Comparison of ENCODE assay signal across 15 cellular contexts in the genomic region with DNA sequence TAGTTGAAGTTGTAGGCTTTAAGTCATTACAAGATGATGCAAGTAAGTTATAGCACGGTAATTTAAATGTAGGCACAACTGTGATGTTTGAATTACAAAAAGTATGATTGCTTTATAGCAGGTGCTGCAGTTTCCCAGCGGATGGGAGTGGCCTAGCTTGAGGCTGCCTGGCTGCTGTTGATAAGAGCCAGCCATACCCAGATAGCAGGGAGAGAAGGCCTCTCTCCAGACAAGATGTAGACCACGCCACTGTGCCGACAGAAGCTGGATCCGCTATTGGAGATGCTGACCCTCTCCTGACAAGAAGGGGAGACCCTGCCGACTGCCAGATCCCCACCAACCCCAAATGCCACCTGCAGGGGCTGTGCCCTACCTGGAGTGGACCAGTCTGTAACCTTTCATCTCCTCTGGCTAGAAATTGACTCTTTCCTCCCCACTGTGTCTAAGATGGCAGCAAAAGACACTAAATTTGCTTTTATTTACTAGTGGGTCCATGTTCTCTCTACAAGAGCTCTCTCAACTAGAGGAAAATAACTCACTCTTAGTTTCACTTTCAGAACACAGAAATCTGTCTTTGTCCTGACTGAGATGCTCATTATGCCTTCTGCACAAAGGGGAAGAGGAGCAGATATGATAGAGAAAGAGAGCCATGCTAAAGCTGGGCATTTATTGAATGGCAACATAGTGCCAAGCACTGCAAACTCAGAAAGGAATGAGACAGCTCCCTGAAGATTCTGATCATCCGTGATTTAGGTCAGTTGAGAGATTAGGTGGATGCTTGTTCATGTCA.
DNase-seq lines count a peak whose midpoint lies in the region; ATAC-seq lines count a peak whose summit lies in the region.
"Had no signal": no experiment of that assay in that cellular context is flagged by ENCODE, and none has a peak within 500 bp of the region (broad histone marks: within the 10 kb centered on the region; RNA-seq: fewer than 3 reads in every experiment).

No MANE protein-coding gene starts in this region.

- H3K27me3 ChIP-seq in H7 (ENCODE audit: control insufficient read depth, insufficient read depth, low read length), result no peaks in the 10 kb centered on the region
- H3K27me3 ChIP-seq: foreskin keratinocyte had no signal

- peak; percentile 54 to 63 for ATAC-seq in activated T-cell treated with anti-CD3 and anti-CD28 coated beads, Interleukin-2, amount 50 U/mL, for 4 hours
- ATAC-seq in activated naive CD8-positive, alpha-beta T cell treated with anti-CD3 and anti-CD28 coated beads, Interleukin-2, amount 50 U/mL, for 24 hours, result no peak
- peak; percentile 29 for ATAC-seq in stimulated activated memory B cell treated with anti-CD40 and anti-IgM and Interleukin-4, amounts not matched to agents 10 μg/mL and 1 μg/mL and 100 μg/mL, for 72 hours
- ATAC-seq: foreskin keratinocyte had no signal

- DNase-seq in activated T-cell treated with anti-CD3 and anti-CD28 coated beads, Interleukin-2, amount 50 U/mL, for 4 hours, result no peak
- DNase-seq in activated T-cell treated with anti-CD3 and anti-CD28 coated beads, Interleukin-2, amount 50 U/mL, for 1 hour, result no peak
- DNase-seq in NCI-H510A treated with DMSO at 0.1 percent for 48 hours (lab: John Stamatoyannopoulos, UW) (peak; percentile 38), H7 (no peak), COLO829 (ENCODE audit: low spot score) (no peak)
- no peak for DNase-seq in activated naive CD8-positive, alpha-beta T cell treated with anti-CD3 and anti-CD28 coated beads, Interleukin-2, amount 50 U/mL, for 24 hours
- no peak for DNase-seq in activated CD8-positive, alpha-beta memory T cell treated with anti-CD3 and anti-CD28 coated beads for 24 hours
- DNase-seq: foreskin keratinocyte, H9, IMR-90, NCI-H345, nephron progenitor cell, Right ventricle myocardium superior had no signal

- H3K4me1 Mint-ChIP-seq in activated T-cell treated with anti-CD3 and anti-CD28 coated beads, Interleukin-2, amount 50 U/mL, for 4 hours (ENCODE audit: low read depth), result peaks cover 13% of the 10 kb centered on the region
- peaks cover 10% of the 10 kb centered on the region for H3K4me1 Mint-ChIP-seq in activated naive CD8-positive, alpha-beta T cell treated with anti-CD3 and anti-CD28 coated beads, Interleukin-2, amount 50 U/mL, for 24 hours
- peaks cover 8% of the 10 kb centered on the region for H3K4me1 Mint-ChIP-seq in stimulated activated memory B cell treated with anti-CD40 and anti-IgM and Interleukin-4, amounts not matched to agents 10 μg/mL and 1 μg/mL and 100 μg/mL, for 72 hours
- H3K4me1 Mint-ChIP-seq: H9, nephron progenitor cell had no signal

- peak overlapping the region; percentile 16 for H3K27ac Mint-ChIP-seq in activated naive CD8-positive, alpha-beta T cell treated with anti-CD3 and anti-CD28 coated beads, Interleukin-2, amount 50 U/mL, for 24 hours
- no peak overlapping the region for H3K27ac Mint-ChIP-seq in stimulated activated memory B cell treated with anti-CD40 and anti-IgM and Interleukin-4, amounts not matched to agents 10 μg/mL and 1 μg/mL and 100 μg/mL, for 72 hours
- H3K27ac Mint-ChIP-seq: H9, nephron progenitor cell had no signal

- peaks cover under 1% of the 10 kb centered on the region for H3K27me3 Mint-ChIP-seq in activated T-cell treated with anti-CD3 and anti-CD28 coated beads, Interleukin-2, amount 50 U/mL, for 4 hours (ENCODE audit: low read depth)
- peaks cover under 1% of the 10 kb centered on the region for H3K27me3 Mint-ChIP-seq in activated naive CD8-positive, alpha-beta T cell treated with anti-CD3 and anti-CD28 coated beads, Interleukin-2, amount 50 U/mL, for 24 hours
- no peaks in the 10 kb centered on the region for H3K27me3 Mint-ChIP-seq in stimulated activated memory B cell treated with anti-CD40 and anti-IgM and Interleukin-4, amounts not matched to agents 10 μg/mL and 1 μg/mL and 100 μg/mL, for 72 hours

- H3K4me3 Mint-ChIP-seq in activated T-cell treated with anti-CD3 and anti-CD28 coated beads, Interleukin-2, amount 50 U/mL, for 4 hours, result peak overlapping the region; percentile 42
- no peak overlapping the region for H3K4me3 Mint-ChIP-seq in activated naive CD8-positive, alpha-beta T cell treated with anti-CD3 and anti-CD28 coated beads, Interleukin-2, amount 50 U/mL, for 24 hours
- no peak overlapping the region for H3K4me3 Mint-ChIP-seq in stimulated activated memory B cell treated with anti-CD40 and anti-IgM and Interleukin-4, amounts not matched to agents 10 μg/mL and 1 μg/mL and 100 μg/mL, for 72 hours
- H3K4me3 Mint-ChIP-seq: H9, nephron progenitor cell had no signal

- no peak overlapping the region for H3K4me3 ChIP-seq in H7 (ENCODE audit: insufficient read depth, low read depth, low read length)
- H3K4me3 ChIP-seq: smooth muscle cell had no signal

- H3K9me3 Mint-ChIP-seq in activated T-cell treated with anti-CD3 and anti-CD28 coated beads, Interleukin-2, amount 50 U/mL, for 4 hours, result peaks cover 6% of the 10 kb centered on the region
- H3K9me3 Mint-ChIP-seq in activated naive CD8-positive, alpha-beta T cell treated with anti-CD3 and anti-CD28 coated beads, Interleukin-2, amount 50 U/mL, for 24 hours, result peaks cover 6% of the 10 kb centered on the region
- no peaks in the 10 kb centered on the region for H3K9me3 Mint-ChIP-seq in stimulated activated memory B cell treated with anti-CD40 and anti-IgM and Interleukin-4, amounts not matched to agents 10 μg/mL and 1 μg/mL and 100 μg/mL, for 72 hours
- H3K9me3 Mint-ChIP-seq: H9, nephron progenitor cell had no signal

- H3K36me3 ChIP-seq in H7 (replicated peaks; ENCODE audit: control insufficient read depth, insufficient read depth, low read length), result no peaks in the 10 kb centered on the region

- H3K36me3 Mint-ChIP-seq in activated T-cell treated with anti-CD3 and anti-CD28 coated beads, Interleukin-2, amount 50 U/mL, for 4 hours (ENCODE audit: insufficient read depth), result no peaks in the 10 kb centered on the region
- no peaks in the 10 kb centered on the region for H3K36me3 Mint-ChIP-seq in activated naive CD8-positive, alpha-beta T cell treated with anti-CD3 and anti-CD28 coated beads, Interleukin-2, amount 50 U/mL, for 24 hours (ENCODE audit: low read depth)
- no peaks in the 10 kb centered on the region for H3K36me3 Mint-ChIP-seq in stimulated activated memory B cell treated with anti-CD40 and anti-IgM and Interleukin-4, amounts not matched to agents 10 μg/mL and 1 μg/mL and 100 μg/mL, for 72 hours
